In the genomic region with DNA sequence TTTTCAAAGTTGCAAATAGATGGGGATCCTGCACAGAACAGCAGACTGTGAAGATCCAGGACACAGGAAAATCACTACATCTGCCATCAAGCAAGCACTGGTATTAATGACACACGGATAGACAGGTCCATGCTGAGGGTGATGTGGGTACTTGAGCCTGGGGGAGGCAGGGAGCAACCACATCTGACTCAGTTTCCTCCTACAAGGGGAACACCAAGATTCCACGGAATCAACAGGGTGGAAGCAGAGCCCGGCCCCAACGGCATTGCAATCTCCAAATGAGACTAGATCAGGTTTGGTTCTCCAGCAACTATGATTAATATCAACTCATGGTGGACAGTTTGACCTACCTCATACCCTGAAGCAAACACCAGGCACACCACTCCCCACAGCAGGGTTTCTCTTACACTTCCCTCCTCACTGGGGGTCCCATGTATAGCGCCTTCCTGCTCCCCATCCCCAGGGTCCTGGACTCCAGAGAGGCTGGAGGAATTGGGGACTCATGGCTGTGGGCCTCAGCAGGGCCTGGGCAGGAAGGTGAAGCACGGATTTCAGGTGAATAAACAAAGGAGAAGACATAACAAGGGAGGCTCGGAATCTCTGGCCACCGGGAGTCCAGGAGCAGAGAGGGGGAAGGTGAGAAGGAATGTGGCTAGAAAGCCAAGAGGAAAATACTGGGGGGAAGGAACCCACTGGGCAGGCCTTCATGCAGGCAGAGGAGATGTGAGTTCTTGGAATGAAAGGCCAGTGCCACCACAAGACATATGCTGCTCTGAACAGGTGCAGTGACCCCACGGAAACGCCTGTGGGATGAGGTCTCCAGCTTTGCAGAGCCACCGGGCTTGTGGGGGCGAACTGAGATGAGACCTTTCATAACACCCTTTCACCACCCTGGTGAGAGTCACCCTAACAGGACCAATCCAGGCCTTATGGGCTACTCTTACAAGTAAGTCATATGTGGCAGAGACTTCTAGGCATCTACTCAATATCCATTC, we compare ENCODE assay signal across 19 cellular contexts. TPM values are rescaled to one million over a fixed set of nuclear protein-coding genes. Genes with fewer than 3 reads are reported as not detected.
DNase-seq lines count a peak whose midpoint lies in the region; ATAC-seq and TF ChIP-seq lines count a peak whose summit lies in the region.
"Had no signal": no experiment of that assay in that cellular context is flagged by ENCODE, and none has a peak within 500 bp of the region (broad histone marks: within the 10 kb centered on the region; RNA-seq: fewer than 3 reads in every experiment).

No MANE protein-coding gene starts in this region.

- DNase-seq in activated CD4-positive, alpha-beta memory T cell treated with anti-CD3 and anti-CD28 coated beads, Interleukin-2, amount 10 ng/mL, durations not matched to agents 7 days and 5 days = peak; percentile 14
- DNase-seq in activated CD4-positive, alpha-beta memory T cell treated with anti-CD3 and anti-CD28 coated beads for 36 hours = no peak
- DNase-seq in osteoblast (ENCODE audit: insufficient read length, low spot score, missing footprints) = peak; percentile 73
- DNase-seq in NAMALWA (ENCODE audit: low spot score) = no peak
- DNase-seq: EL; NCI-H446; NK-92 treated with Interleukin-12 subunit alpha and Interleukin-12 subunit beta, amount 100 ng/mL, for 24 hours; RPMI8226; substantia nigra had no signal

- no peak for TF ChIP-seq CTCF in osteoblast (IDR thresholded peaks at IDR 0.05; ENCODE audit: extremely low read depth, low read depth, low read length)

- peaks cover 23% of the 10 kb centered on the region for H3K27me3 ChIP-seq in osteoblast (ENCODE audit: insufficient read depth, low read length)
- H3K27me3 ChIP-seq: breast epithelium, neural progenitor cell had no signal

- H3K27ac Mint-ChIP-seq in activated CD4-positive, alpha-beta memory T cell treated with anti-CD3 and anti-CD28 coated beads, Interleukin-2, amount 10 ng/mL, durations not matched to agents 7 days and 5 days = no peak overlapping the region
- no peak overlapping the region for H3K27ac Mint-ChIP-seq in activated CD4-positive, alpha-beta memory T cell treated with anti-CD3 and anti-CD28 coated beads for 36 hours
- H3K27ac Mint-ChIP-seq in IgD-negative memory B cell = peak overlapping the region in 2 of 3 donors; percentile 36 to 82
- H3K27ac Mint-ChIP-seq in dendritic cell treated with granulocyte-macrophage colony-stimulating factor and Interleukin-4, amounts not matched to agents 40 ng/mL and 50 ng/mL, for 4 days = peak overlapping the region; percentile 83
- H3K27ac Mint-ChIP-seq: neural progenitor cell had no signal

- no peaks in the 10 kb centered on the region for H3K36me3 ChIP-seq in osteoblast (ENCODE audit: insufficient read depth, low read length)
- H3K36me3 ChIP-seq: breast epithelium, neural progenitor cell had no signal

- no peaks in the 10 kb centered on the region for H3K79me2 ChIP-seq in osteoblast (ENCODE audit: insufficient read depth, low read length)

- H3K4me3 Mint-ChIP-seq in activated CD4-positive, alpha-beta memory T cell treated with anti-CD3 and anti-CD28 coated beads, Interleukin-2, amount 10 ng/mL, durations not matched to agents 7 days and 5 days = no peak overlapping the region
- H3K4me3 Mint-ChIP-seq in activated CD4-positive, alpha-beta memory T cell treated with anti-CD3 and anti-CD28 coated beads for 36 hours = no peak overlapping the region
- peak overlapping the region in 1 of 4 donors; percentile 28 for H3K4me3 Mint-ChIP-seq in IgD-negative memory B cell
- H3K4me3 Mint-ChIP-seq in dendritic cell treated with granulocyte-macrophage colony-stimulating factor and Interleukin-4, amounts not matched to agents 40 ng/mL and 50 ng/mL, for 4 days = no peak overlapping the region
- H3K4me3 Mint-ChIP-seq: neural progenitor cell had no signal

- ATAC-seq in GM19324 (IDR thresholded peaks at IDR 0.05; ENCODE audit: low FRiP score, unreplicated experiment) (no peak), HG02678 (IDR thresholded peaks at IDR 0.05; ENCODE audit: unreplicated experiment) (no peak)
- ATAC-seq: heart left ventricle had no signal

- H2AFZ ChIP-seq in osteoblast (ENCODE audit: low read length) = no peak overlapping the region
- H2AFZ ChIP-seq: neural progenitor cell had no signal

- intact Hi-C loops in activated CD4-positive, alpha-beta memory T cell treated with anti-CD3 and anti-CD28 coated beads for 36 hours (cut with micrococcal nuclease) = loop anchor here (5.0 to 10.0 kb wide), 3 partner anchors 40 to 512 kb away; partner anchors contain the start of genes NDEL1 and RPL26
- intact Hi-C loops in dendritic cell treated with granulocyte-macrophage colony-stimulating factor and Interleukin-4, amounts not matched to agents 40 ng/mL and 50 ng/mL, for 4 days (cut with micrococcal nuclease) = loop anchor here (10.0 kb wide), 1 partner anchor 92 kb away; no protein-coding TSS in a partner anchor

- peaks cover 86% of the 10 kb centered on the region for H3K4me1 Mint-ChIP-seq in activated CD4-positive, alpha-beta memory T cell treated with anti-CD3 and anti-CD28 coated beads, Interleukin-2, amount 10 ng/mL, durations not matched to agents 7 days and 5 days
- H3K4me1 Mint-ChIP-seq in activated CD4-positive, alpha-beta memory T cell treated with anti-CD3 and anti-CD28 coated beads for 36 hours (ENCODE audit: low read depth) = peaks cover 82% of the 10 kb centered on the region
- H3K4me1 Mint-ChIP-seq in IgD-negative memory B cell = peaks cover 46 to 61% (median 52%) of the 10 kb centered on the region in 3 donors
- H3K4me1 Mint-ChIP-seq in dendritic cell treated with granulocyte-macrophage colony-stimulating factor and Interleukin-4, amounts not matched to agents 40 ng/mL and 50 ng/mL, for 4 days (ENCODE audit: low read depth) = peaks cover 97% of the 10 kb centered on the region

- no peak overlapping the region for H3K4me3 ChIP-seq in osteoblast (ENCODE audit: insufficient read depth, low read length)
- H3K4me3 ChIP-seq: breast epithelium, heart left ventricle, neural progenitor cell had no signal

- CTCF ChIA-PET in activated CD4-positive, alpha-beta memory T cell treated with anti-CD3 and anti-CD28 coated beads, Interleukin-2, amount 10 ng/mL, durations not matched to agents 7 days and 5 days (lab: Charles Lee) = interaction anchor here (1.6 to 1.8 kb wide), 2 partner anchors 57 to 143 kb away, joined by 3 read pairs; no protein-coding TSS in a partner anchor
- CTCF ChIA-PET in activated CD4-positive, alpha-beta memory T cell treated with anti-CD3 and anti-CD28 coated beads for 36 hours (lab: Charles Lee) = interaction anchor here (1.2 to 5.5 kb wide), 5 partner anchors 98 to 486 kb away, joined by 4 to 38 read pairs (median 7); partner anchors contain the start of gene MFSD6L

- H3K4me1 ChIP-seq in osteoblast (ENCODE audit: insufficient read depth, low read length) = peaks cover 4% of the 10 kb centered on the region
- H3K4me1 ChIP-seq: breast epithelium had no signal

- H3K36me3 Mint-ChIP-seq in activated CD4-positive, alpha-beta memory T cell treated with anti-CD3 and anti-CD28 coated beads, Interleukin-2, amount 10 ng/mL, durations not matched to agents 7 days and 5 days (ENCODE audit: low read depth) = peaks cover 86% of the 10 kb centered on the region
- H3K36me3 Mint-ChIP-seq in activated CD4-positive, alpha-beta memory T cell treated with anti-CD3 and anti-CD28 coated beads for 36 hours = peaks cover 31% of the 10 kb centered on the region
- peaks cover 13% of the 10 kb centered on the region for H3K36me3 Mint-ChIP-seq in IgD-negative memory B cell
- H3K36me3 Mint-ChIP-seq in dendritic cell treated with granulocyte-macrophage colony-stimulating factor and Interleukin-4, amounts not matched to agents 40 ng/mL and 50 ng/mL, for 4 days (ENCODE audit: low read depth) = peaks cover 100% of the 10 kb centered on the region
- H3K36me3 Mint-ChIP-seq: neural progenitor cell had no signal

- no peak overlapping the region for H3K27ac ChIP-seq in osteoblast (ENCODE audit: low read depth, low read length)
- H3K27ac ChIP-seq: breast epithelium, heart left ventricle, neural progenitor cell had no signal

- no peaks in the 10 kb centered on the region for H3K9me3 ChIP-seq in osteoblast (ENCODE audit: low read depth, low read length)
- H3K9me3 ChIP-seq: breast epithelium, heart left ventricle had no signal

- H3K27me3 Mint-ChIP-seq in activated CD4-positive, alpha-beta memory T cell treated with anti-CD3 and anti-CD28 coated beads, Interleukin-2, amount 10 ng/mL, durations not matched to agents 7 days and 5 days = no peaks in the 10 kb centered on the region
- no peaks in the 10 kb centered on the region for H3K27me3 Mint-ChIP-seq in activated CD4-positive, alpha-beta memory T cell treated with anti-CD3 and anti-CD28 coated beads for 36 hours
- H3K27me3 Mint-ChIP-seq in IgD-negative memory B cell = no peaks in the 10 kb centered on the region
- no peaks in the 10 kb centered on the region for H3K27me3 Mint-ChIP-seq in dendritic cell treated with granulocyte-macrophage colony-stimulating factor and Interleukin-4, amounts not matched to agents 40 ng/mL and 50 ng/mL, for 4 days

- POLR2A ChIA-PET in activated CD4-positive, alpha-beta memory T cell treated with anti-CD3 and anti-CD28 coated beads, Interleukin-2, amount 10 ng/mL, durations not matched to agents 7 days and 5 days (lab: Charles Lee) = interaction anchor here (0.9 kb wide), 1 partner anchor 513 kb away, joined by 3 read pairs; no protein-coding TSS in a partner anchor
- POLR2A ChIA-PET in activated CD4-positive, alpha-beta memory T cell treated with anti-CD3 and anti-CD28 coated beads for 36 hours (lab: Charles Lee) = no interaction called here

- no peaks in the 10 kb centered on the region for H3K9me3 Mint-ChIP-seq in activated CD4-positive, alpha-beta memory T cell treated with anti-CD3 and anti-CD28 coated beads, Interleukin-2, amount 10 ng/mL, durations not matched to agents 7 days and 5 days
- no peaks in the 10 kb centered on the region for H3K9me3 Mint-ChIP-seq in activated CD4-positive, alpha-beta memory T cell treated with anti-CD3 and anti-CD28 coated beads for 36 hours
- H3K9me3 Mint-ChIP-seq in IgD-negative memory B cell = no peaks in the 10 kb centered on the region
- no peaks in the 10 kb centered on the region for H3K9me3 Mint-ChIP-seq in dendritic cell treated with granulocyte-macrophage colony-stimulating factor and Interleukin-4, amounts not matched to agents 40 ng/mL and 50 ng/mL, for 4 days
- H3K9me3 Mint-ChIP-seq: neural progenitor cell had no signal

- H4K20me1 ChIP-seq in osteoblast (ENCODE audit: insufficient read depth, low read length) = no peaks in the 10 kb centered on the region

- H3K4me2 ChIP-seq in osteoblast (ENCODE audit: insufficient read depth, low read length) = no peak overlapping the region
- H3K4me2 ChIP-seq: neural progenitor cell had no signal

RNA-seq across cellular contexts. Expression of gene PIK3R6, which starts 29.5 kb away (rescaled TPM):
- total RNA-seq in activated CD4-positive, alpha-beta memory T cell treated with anti-CD3 and anti-CD28 coated beads, Interleukin-2, amount 10 ng/mL, durations not matched to agents 7 days and 5 days = 1 to 10 TPM; 2.0 to 2.2 TPM
- total RNA-seq in activated CD4-positive, alpha-beta memory T cell treated with anti-CD3 and anti-CD28 coated beads for 36 hours = under 1 TPM; 0.63 to 0.71 TPM
- polyA plus RNA-seq in IgD-negative memory B cell = 7.7 TPM
- not detected in 2 replicates for total RNA-seq in osteoblast
- total RNA-seq: A673, fibroblast of lung, HT1080 had no signal

Comparison
In these comparisons a context has a peak if more than half of its experiments do, and no peak if none do; other contexts are left out.
1. DNase-seq: peak in activated CD4-positive, alpha-beta memory T cell treated with anti-CD3 and anti-CD28 coated beads, Interleukin-2, amount 10 ng/mL, durations not matched to agents 7 days and 5 days (single experiment) and osteoblast (single experiment); none in activated CD4-positive, alpha-beta memory T cell treated with anti-CD3 and anti-CD28 coated beads for 36 hours (single experiment) and NAMALWA (single experiment).
2. H3K27ac Mint-ChIP-seq: peak in IgD-negative memory B cell (2 of 3) and dendritic cell treated with granulocyte-macrophage colony-stimulating factor and Interleukin-4, amounts not matched to agents 40 ng/mL and 50 ng/mL, for 4 days (single experiment); none in activated CD4-positive, alpha-beta memory T cell treated with anti-CD3 and anti-CD28 coated beads, Interleukin-2, amount 10 ng/mL, durations not matched to agents 7 days and 5 days (single experiment) and activated CD4-positive, alpha-beta memory T cell treated with anti-CD3 and anti-CD28 coated beads for 36 hours (single experiment).